Comparison of ENCODE assay signal across 22 cellular contexts in genomic region chr6:161265554-161265953, GRCh38.
"Had no signal": no experiment of that assay in that cellular context is flagged by ENCODE, and none has a peak within 500 bp of the region (broad histone marks: within the 10 kb centered on the region; RNA-seq: fewer than 3 reads in every experiment).

No MANE protein-coding gene starts in this region.

- H3K27ac Mint-ChIP-seq: activated CD4-positive, alpha-beta T cell treated with anti-CD3 and anti-CD28 coated beads for 36 hours; activated CD8-positive, alpha-beta T cell treated with anti-CD3 and anti-CD28 coated beads, Interleukin-2, amount 10 ng/mL, durations not matched to agents 7 days and 5 days; activated naive CD4-positive, alpha-beta T cell treated with anti-CD3 and anti-CD28 coated beads, Interleukin-2, amount 50 U/mL, for 24 hours had no signal

- H3K4me1 Mint-ChIP-seq: activated naive CD4-positive, alpha-beta T cell treated with anti-CD3 and anti-CD28 coated beads, Interleukin-2, amount 50 U/mL, for 24 hours had no signal

- H3K9me3 Mint-ChIP-seq: activated naive CD4-positive, alpha-beta T cell treated with anti-CD3 and anti-CD28 coated beads, Interleukin-2, amount 50 U/mL, for 24 hours had no signal

- H3K4me3 Mint-ChIP-seq: activated CD4-positive, alpha-beta T cell treated with anti-CD3 and anti-CD28 coated beads for 36 hours; activated CD8-positive, alpha-beta T cell treated with anti-CD3 and anti-CD28 coated beads, Interleukin-2, amount 10 ng/mL, durations not matched to agents 7 days and 5 days; activated naive CD4-positive, alpha-beta T cell treated with anti-CD3 and anti-CD28 coated beads, Interleukin-2, amount 50 U/mL, for 24 hours had no signal

- H3K27me3 ChIP-seq: breast epithelium, SJSA1 had no signal

- H3K27ac ChIP-seq: breast epithelium, SJSA1, WERI-Rb-1 had no signal

- ATAC-seq: activated CD4-positive, alpha-beta T cell treated with anti-CD3 and anti-CD28 coated beads for 36 hours; activated CD8-positive, alpha-beta T cell treated with anti-CD3 and anti-CD28 coated beads, Interleukin-2, amount 10 ng/mL, durations not matched to agents 7 days and 5 days; PC-3; SK-N-SH treated with all-trans-retinoic acid at 6 μM for 48 hours had no signal

- H3K4me3 ChIP-seq: breast epithelium, SJSA1 had no signal

- H3K36me3 Mint-ChIP-seq: activated naive CD4-positive, alpha-beta T cell treated with anti-CD3 and anti-CD28 coated beads, Interleukin-2, amount 50 U/mL, for 24 hours had no signal

- H3K27me3 Mint-ChIP-seq: activated CD4-positive, alpha-beta T cell treated with anti-CD3 and anti-CD28 coated beads for 36 hours; activated naive CD4-positive, alpha-beta T cell treated with anti-CD3 and anti-CD28 coated beads, Interleukin-2, amount 50 U/mL, for 24 hours had no signal

- DNase-seq: activated CD4-positive, alpha-beta T cell treated with anti-CD3 and anti-CD28 coated beads for 36 hours; activated CD8-positive, alpha-beta memory T cell treated with anti-CD3 and anti-CD28 coated beads, Interleukin-2, amount 50 U/mL, for 48 hours; activated CD8-positive, alpha-beta T cell treated with anti-CD3 and anti-CD28 coated beads, Interleukin-2, amount 10 ng/mL, durations not matched to agents 7 days and 5 days; activated effector memory CD4-positive, alpha-beta T cell treated with Interleukin-2 at 50 U/mL for 16 hours; activated naive CD4-positive, alpha-beta T cell; activated T-cell treated with anti-CD3 and anti-CD28 coated beads, Interleukin-2, amount 50 U/mL, for 1 hour; aorta; caudate nucleus; Kasumi-1; NCI-H1105 treated with DMSO at 0.1 percent for 48 hours; NCI-H1436 treated with DMSO at 0.1 percent for 48 hours; NCI-H187; NCI-H2081; NCI-H524; SHP77; SW 1271; WERI-Rb-1 had no signal

- H3K4me1 ChIP-seq: breast epithelium had no signal

- H3K36me3 ChIP-seq: breast epithelium had no signal

- H3K9me3 ChIP-seq: breast epithelium, SJSA1 had no signal
